In genomic region chr3:196684548-196685407, GRCh38 we compare ENCODE assay signal across 8 cellular contexts. TPM values are rescaled to one million over a fixed set of nuclear protein-coding genes. Genes with fewer than 3 reads are reported as not detected.
A peak's percentile ranks its signal among the peaks of the same experiment; 100 is the strongest.
DNase-seq lines count a peak whose midpoint lies in the region; ATAC-seq lines count a peak whose summit lies in the region.

No MANE protein-coding gene starts in this region.

- H2AFZ ChIP-seq in mesenchymal stem cell (ENCODE audit: low read depth, low read length): no peak overlapping the region

- DNase-seq in AML-193 (lab: John Stamatoyannopoulos, UW) (peak; percentile 82 to 90), NCI-H345 treated with DMSO at 0.1 percent for 48 hours (lab: John Stamatoyannopoulos, UW; ENCODE audit: unreplicated experiment) (peak; percentile 56), mesenchymal stem cell (peak; percentile 61)
- peak; percentile 56 to 72 for DNase-seq in activated CD4-positive, alpha-beta T cell treated with anti-CD3 and anti-CD28 coated beads for 4 hours
- DNase-seq in stimulated activated CD8-positive, alpha-beta memory T cell treated with anti-CD3 and anti-CD28 coated beads, Interleukin-15, amount 100 ng/mL, for 4 hours (ENCODE audit: low read depth in 2 of 2): peak; percentile 30 to 43

- H3K9me3 Mint-ChIP-seq in dendritic cell treated with granulocyte-macrophage colony-stimulating factor and Interleukin-4, amounts not matched to agents 40 ng/mL and 50 ng/mL, for 4 days: no peaks in the 10 kb centered on the region

- H3K18ac ChIP-seq in mesenchymal stem cell (ENCODE audit: low read depth in 1 of 2, low read length in 2 of 2): peak overlapping the region in 1 of 2 experiments; percentile 21

- H3K4me1 ChIP-seq in mesenchymal stem cell (ENCODE audit: control insufficient read depth, insufficient read depth, low read depth, low read length): peaks cover 2% of the 10 kb centered on the region

- H3K4ac ChIP-seq in mesenchymal stem cell (ENCODE audit: low read depth in 1 of 2, low read length in 2 of 2): no peak overlapping the region

- WGBS in mesenchymal stem cell: 49% methylated on average over 19 of the region's 24 CpGs

- H2AK5ac ChIP-seq in mesenchymal stem cell (ENCODE audit: low read length, severe bottlenecking): no peak overlapping the region

- H3K79me1 ChIP-seq in mesenchymal stem cell (replicated peaks; ENCODE audit: low read length, poor library complexity, severe bottlenecking): no peaks in the 10 kb centered on the region

- H2BK5ac ChIP-seq in mesenchymal stem cell (ENCODE audit: low read depth, low read length, poor library complexity, severe bottlenecking): no peak overlapping the region

- no peaks in the 10 kb centered on the region for H3K27me3 Mint-ChIP-seq in dendritic cell treated with granulocyte-macrophage colony-stimulating factor and Interleukin-4, amounts not matched to agents 40 ng/mL and 50 ng/mL, for 4 days

- no peaks in the 10 kb centered on the region for H3K9me3 ChIP-seq in mesenchymal stem cell (ENCODE audit: control insufficient read depth, low read length)

- H2BK12ac ChIP-seq in mesenchymal stem cell (ENCODE audit: low read length in 2 of 2): no peak overlapping the region

- H4K8ac ChIP-seq in mesenchymal stem cell (ENCODE audit: low read length): no peak overlapping the region

- peaks cover 9 to 15% of the 10 kb centered on the region in 2 experiments for H3K27me3 ChIP-seq in mesenchymal stem cell (ENCODE audit: control insufficient read depth in 1 of 2, insufficient read depth in 1 of 2, low read length in 2 of 2)

- no peak overlapping the region for H2BK15ac ChIP-seq in mesenchymal stem cell (ENCODE audit: low read depth, poor library complexity, severe bottlenecking)

- ATAC-seq in GM18870 (IDR thresholded peaks at IDR 0.05; ENCODE audit: unreplicated experiment) (peak; percentile 65), HG03159 (IDR thresholded peaks at IDR 0.05; ENCODE audit: unreplicated experiment) (peak; percentile 82)

- peaks cover 63% of the 10 kb centered on the region for H3K4me1 Mint-ChIP-seq in dendritic cell treated with granulocyte-macrophage colony-stimulating factor and Interleukin-4, amounts not matched to agents 40 ng/mL and 50 ng/mL, for 4 days (ENCODE audit: low read depth)

- H3K4me2 ChIP-seq in mesenchymal stem cell (ENCODE audit: low read length, poor library complexity, severe bottlenecking): no peak overlapping the region

- H3K14ac ChIP-seq in mesenchymal stem cell (ENCODE audit: low read length in 2 of 2): no peak overlapping the region

- intact Hi-C loops in dendritic cell treated with granulocyte-macrophage colony-stimulating factor and Interleukin-4, amounts not matched to agents 40 ng/mL and 50 ng/mL, for 4 days (cut with micrococcal nuclease): loop anchor here (1.0 to 5.0 kb wide), 2 partner anchors 42 to 75 kb away; no protein-coding TSS in a partner anchor

- H3K27ac ChIP-seq in mesenchymal stem cell (ENCODE audit: low read length, poor library complexity, severe bottlenecking): no peak overlapping the region

- no peaks in the 10 kb centered on the region for H3K36me3 ChIP-seq in mesenchymal stem cell (ENCODE audit: control insufficient read depth in 1 of 2, insufficient read depth in 2 of 2, low read depth in 1 of 2, low read length in 2 of 2)

- H3K36me3 Mint-ChIP-seq in dendritic cell treated with granulocyte-macrophage colony-stimulating factor and Interleukin-4, amounts not matched to agents 40 ng/mL and 50 ng/mL, for 4 days (ENCODE audit: low read depth): peaks cover 25% of the 10 kb centered on the region

- H3K9ac ChIP-seq in mesenchymal stem cell (ENCODE audit: low read length): peak overlapping the region; percentile 51

- no peak overlapping the region for H2BK120ac ChIP-seq in mesenchymal stem cell (ENCODE audit: low read depth, low read length)

- peak overlapping the region; percentile 45 for H3K4me3 Mint-ChIP-seq in dendritic cell treated with granulocyte-macrophage colony-stimulating factor and Interleukin-4, amounts not matched to agents 40 ng/mL and 50 ng/mL, for 4 days

- no peak overlapping the region for H3K23ac ChIP-seq in mesenchymal stem cell (ENCODE audit: low read length in 2 of 2)

- H4K91ac ChIP-seq in mesenchymal stem cell (ENCODE audit: low read length): no peak overlapping the region

- H3K4me3 ChIP-seq in mesenchymal stem cell (ENCODE audit: insufficient read depth in 1 of 2, low read depth in 1 of 2, low read length in 2 of 2): no peak overlapping the region

- H3K27ac Mint-ChIP-seq in dendritic cell treated with granulocyte-macrophage colony-stimulating factor and Interleukin-4, amounts not matched to agents 40 ng/mL and 50 ng/mL, for 4 days: peak overlapping the region; percentile 77

RNA-seq across cellular contexts. Expression of gene CEP19, which starts 27.3 kb away (rescaled TPM):
- polyA plus RNA-seq in mesenchymal stem cell (2013, experiment 1 of 2): 4.8 TPM
- polyA plus RNA-seq in mesenchymal stem cell (2013, experiment 2 of 2): 4.4 TPM

RNA-seq across cellular contexts. Expression of gene PIGX, which starts 27.4 kb away (rescaled TPM):
- 16.8 TPM for polyA plus RNA-seq in mesenchymal stem cell (2013, experiment 1 of 2)
- polyA plus RNA-seq in mesenchymal stem cell (2013, experiment 2 of 2): 17.1 TPM

RNA-seq across cellular contexts. Expression of gene NRROS, which starts 45.3 kb away (rescaled TPM):
- 0.35 TPM for polyA plus RNA-seq in mesenchymal stem cell (2013, experiment 1 of 2)
- 0.37 TPM for polyA plus RNA-seq in mesenchymal stem cell (2013, experiment 2 of 2)

RNA-seq across cellular contexts. Expression of gene PAK2, which starts 54.9 kb away (rescaled TPM):
- polyA plus RNA-seq in mesenchymal stem cell (2013, experiment 1 of 2): 35.0 TPM
- 35.8 TPM for polyA plus RNA-seq in mesenchymal stem cell (2013, experiment 2 of 2)
